1 cellular context compared by ENCODE assay signal in the genomic region with DNA sequence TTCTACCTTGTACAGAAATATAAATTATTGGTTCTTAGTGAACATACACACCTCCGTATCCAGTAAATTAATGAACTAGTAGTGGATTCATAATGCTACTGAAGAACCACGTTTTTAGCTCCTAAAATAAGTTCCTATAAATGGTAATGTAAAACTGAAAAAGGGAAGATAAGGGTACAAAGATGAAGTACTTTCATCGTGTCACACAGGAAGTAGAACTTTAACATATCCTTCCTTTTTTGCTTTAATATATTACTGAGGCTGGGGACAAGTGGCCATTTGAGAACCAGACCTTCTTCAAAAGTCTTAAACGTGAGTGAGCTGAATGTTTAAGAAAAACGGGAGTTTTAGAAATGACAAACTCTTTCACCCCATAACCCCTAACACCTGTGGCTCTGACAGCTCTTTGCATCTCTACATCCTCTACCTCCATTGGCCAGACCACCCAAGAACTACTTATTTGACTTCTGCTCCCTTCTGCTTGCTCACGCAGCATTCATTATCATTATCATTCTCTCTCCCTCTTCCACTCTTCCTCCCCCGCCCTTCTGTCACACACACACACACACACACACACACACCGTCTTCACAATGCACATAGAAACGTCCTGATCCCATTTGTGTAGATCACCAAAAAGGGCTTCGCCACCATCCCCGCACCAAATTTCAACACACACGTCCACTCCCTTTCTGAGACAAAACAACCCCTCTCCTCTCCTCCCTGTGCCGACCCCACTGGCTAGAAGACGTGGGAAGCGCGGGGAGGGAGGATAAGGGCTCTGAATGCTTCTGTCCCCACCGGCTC.
TF ChIP-seq lines count a peak whose summit lies in the region.

No MANE protein-coding gene starts in this region.

TF ChIP-seq in K562, 482 proteins besides CTCF, POLR2A, EP300 and RAD21 (continued from another document and continues in another):
- TF ChIP-seq RBM22 (IDR thresholded peaks at IDR 0.05; ENCODE audit: low read depth, low read length, poor library complexity, severe bottlenecking) (no peak), DIDO1 (tag; IDR thresholded peaks at IDR 0.05; ENCODE audit: low read depth) (peak; percentile 35; the same call in 1 of the 2 replicates), TAF1 (IDR thresholded peaks at IDR 0.05; ENCODE audit: control insufficient read depth, extremely low read depth, insufficient read depth, low read length, severe bottlenecking) (no peak), EP400 (IDR thresholded peaks at IDR 0.05) (peak; percentile 15; the same call in 1 of the 2 replicates), ZFPM2 (CRISPR knock-in tag; IDR thresholded peaks at IDR 0.05) (no peak), JUNB (CRISPR knock-in tag; conservative IDR thresholded peaks at IDR 0.05) (no peak), GATAD2B (IDR thresholded peaks at IDR 0.05; ENCODE audit: borderline replicate concordance) (no peak), SIRT6 (IDR thresholded peaks at IDR 0.05; ENCODE audit: low read depth, low read length) (no peak), E2F6 (IDR thresholded peaks at IDR 0.05; ENCODE audit: borderline replicate concordance in 1 of 2, extremely low read depth in 1 of 2, insufficient read depth in 1 of 2, insufficient read length in 1 of 2, low read depth in 1 of 2, low read length in 1 of 2, poor library complexity in 1 of 2, severe bottlenecking in 1 of 2) (no peak), POLR2H (tag; IDR thresholded peaks at IDR 0.05; ENCODE audit: low read depth) (no peak), ZNF583 (CRISPR knock-in tag; IDR thresholded peaks at IDR 0.05) (no peak), SUPT5H (IDR thresholded peaks at IDR 0.05) (no peak; the same call in 1 of the 2 replicates), MCM5 (IDR thresholded peaks at IDR 0.05; ENCODE audit: low read depth) (no peak), FOXJ3 (CRISPR knock-in tag; IDR thresholded peaks at IDR 0.05) (no peak), SNIP1 (IDR thresholded peaks at IDR 0.05; ENCODE audit: low read depth) (no peak), ZNF551 (CRISPR knock-in tag; IDR thresholded peaks at IDR 0.05) (no peak), ZNF140 (CRISPR knock-in tag; IDR thresholded peaks at IDR 0.05) (no peak), ZNF3 (CRISPR knock-in tag; IDR thresholded peaks at IDR 0.05) (no peak), ESRRA (IDR thresholded peaks at IDR 0.05; ENCODE audit: borderline replicate concordance, low read depth) (no peak), MTA1 (IDR thresholded peaks at IDR 0.05; ENCODE audit: borderline replicate concordance) (0 out of 2 replicates have a peak, but pooled peaks have one; percentile 34), CGGBP1 (CRISPR knock-in tag; IDR thresholded peaks at IDR 0.05) (no peak), ZNF431 (CRISPR knock-in tag; IDR thresholded peaks at IDR 0.05) (no peak), EHMT2 (IDR thresholded peaks at IDR 0.05) (peak; percentile 87), ETV1 (tag; conservative IDR thresholded peaks at IDR 0.05; ENCODE audit: low read depth) (no peak), FOXA1 (IDR thresholded peaks at IDR 0.05; ENCODE audit: borderline replicate concordance) (no peak), HCFC1 (IDR thresholded peaks at IDR 0.05; ENCODE audit: low read depth, low read length) (no peak), KLF6 (CRISPR knock-in tag; IDR thresholded peaks at IDR 0.05; ENCODE audit: borderline replicate concordance) (no peak), SMC3 (conservative IDR thresholded peaks at IDR 0.05; ENCODE audit: insufficient read depth, low read depth, low read length) (no peak), STAT5A (IDR thresholded peaks at IDR 0.05; ENCODE audit: borderline replicate concordance, low read length) (no peak), NUFIP1 (IDR thresholded peaks at IDR 0.05; ENCODE audit: partially characterized antibody) (peak; percentile 25), DPF2 (IDR thresholded peaks at IDR 0.05) (peak; percentile 85), FOXJ2 (tag; IDR thresholded peaks at IDR 0.05) (peak; percentile 2; the same call in 1 of the 2 replicates), ZKSCAN8 (CRISPR knock-in tag; IDR thresholded peaks at IDR 0.05) (0 out of 2 replicates have a peak, but pooled peaks have one; percentile 49), NCOA4 (IDR thresholded peaks at IDR 0.05; ENCODE audit: partially characterized antibody) (no peak), ZNF124 (CRISPR knock-in tag; IDR thresholded peaks at IDR 0.05) (no peak), HIVEP1 (CRISPR knock-in tag; IDR thresholded peaks at IDR 0.05) (no peak), MED1 (CRISPR knock-in tag; IDR thresholded peaks at IDR 0.05; ENCODE audit: borderline replicate concordance) (no peak), TEAD4 (IDR thresholded peaks at IDR 0.05; ENCODE audit: low read length) (no peak), TEAD4 (CRISPR knock-in tag; IDR thresholded peaks at IDR 0.05; ENCODE audit: borderline replicate concordance) (no peak), CHD1 (IDR thresholded peaks at IDR 0.05; ENCODE audit: low read length) (peak; percentile 39), NR2C2 (CRISPR knock-in tag; IDR thresholded peaks at IDR 0.05) (no peak), NR2C2 (tag; IDR thresholded peaks at IDR 0.05) (no peak), STAT6 (CRISPR knock-in tag; IDR thresholded peaks at IDR 0.05) (no peak), JUND (IDR thresholded peaks at IDR 0.05; ENCODE audit: borderline replicate concordance, low read depth, low read length) (no peak), JUND (tag; IDR thresholded peaks at IDR 0.05; ENCODE audit: borderline replicate concordance, low read depth, low read length) (no peak), BRD9 (IDR thresholded peaks at IDR 0.05; ENCODE audit: low read depth, partially characterized antibody) (no peak)
- TF ChIP-seq, protein P1, sequence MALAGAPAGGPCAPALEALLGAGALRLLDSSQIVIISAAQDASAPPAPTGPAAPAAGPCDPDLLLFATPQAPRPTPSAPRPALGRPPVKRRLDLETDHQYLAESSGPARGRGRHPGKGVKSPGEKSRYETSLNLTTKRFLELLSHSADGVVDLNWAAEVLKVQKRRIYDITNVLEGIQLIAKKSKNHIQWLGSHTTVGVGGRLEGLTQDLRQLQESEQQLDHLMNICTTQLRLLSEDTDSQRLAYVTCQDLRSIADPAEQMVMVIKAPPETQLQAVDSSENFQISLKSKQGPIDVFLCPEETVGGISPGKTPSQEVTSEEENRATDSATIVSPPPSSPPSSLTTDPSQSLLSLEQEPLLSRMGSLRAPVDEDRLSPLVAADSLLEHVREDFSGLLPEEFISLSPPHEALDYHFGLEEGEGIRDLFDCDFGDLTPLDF (CRISPR knock-in tag; IDR thresholded peaks at IDR 0.05) = no peak
- TF ChIP-seq, protein P2, sequence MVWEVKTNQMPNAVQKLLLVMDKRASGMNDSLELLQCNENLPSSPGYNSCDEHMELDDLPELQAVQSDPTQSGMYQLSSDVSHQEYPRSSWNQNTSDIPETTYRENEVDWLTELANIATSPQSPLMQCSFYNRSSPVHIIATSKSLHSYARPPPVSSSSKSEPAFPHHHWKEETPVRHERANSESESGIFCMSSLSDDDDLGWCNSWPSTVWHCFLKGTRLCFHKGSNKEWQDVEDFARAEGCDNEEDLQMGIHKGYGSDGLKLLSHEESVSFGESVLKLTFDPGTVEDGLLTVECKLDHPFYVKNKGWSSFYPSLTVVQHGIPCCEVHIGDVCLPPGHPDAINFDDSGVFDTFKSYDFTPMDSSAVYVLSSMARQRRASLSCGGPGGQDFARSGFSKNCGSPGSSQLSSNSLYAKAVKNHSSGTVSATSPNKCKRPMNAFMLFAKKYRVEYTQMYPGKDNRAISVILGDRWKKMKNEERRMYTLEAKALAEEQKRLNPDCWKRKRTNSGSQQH (CRISPR knock-in tag; IDR thresholded peaks at IDR 0.05) = peak; percentile 92
- TF ChIP-seq, protein P3, sequence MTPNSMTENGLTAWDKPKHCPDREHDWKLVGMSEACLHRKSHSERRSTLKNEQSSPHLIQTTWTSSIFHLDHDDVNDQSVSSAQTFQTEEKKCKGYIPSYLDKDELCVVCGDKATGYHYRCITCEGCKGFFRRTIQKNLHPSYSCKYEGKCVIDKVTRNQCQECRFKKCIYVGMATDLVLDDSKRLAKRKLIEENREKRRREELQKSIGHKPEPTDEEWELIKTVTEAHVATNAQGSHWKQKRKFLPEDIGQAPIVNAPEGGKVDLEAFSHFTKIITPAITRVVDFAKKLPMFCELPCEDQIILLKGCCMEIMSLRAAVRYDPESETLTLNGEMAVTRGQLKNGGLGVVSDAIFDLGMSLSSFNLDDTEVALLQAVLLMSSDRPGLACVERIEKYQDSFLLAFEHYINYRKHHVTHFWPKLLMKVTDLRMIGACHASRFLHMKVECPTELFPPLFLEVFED (CRISPR knock-in tag; conservative IDR thresholded peaks at IDR 0.05) = peak; percentile 95
- TF ChIP-seq, protein P4, sequence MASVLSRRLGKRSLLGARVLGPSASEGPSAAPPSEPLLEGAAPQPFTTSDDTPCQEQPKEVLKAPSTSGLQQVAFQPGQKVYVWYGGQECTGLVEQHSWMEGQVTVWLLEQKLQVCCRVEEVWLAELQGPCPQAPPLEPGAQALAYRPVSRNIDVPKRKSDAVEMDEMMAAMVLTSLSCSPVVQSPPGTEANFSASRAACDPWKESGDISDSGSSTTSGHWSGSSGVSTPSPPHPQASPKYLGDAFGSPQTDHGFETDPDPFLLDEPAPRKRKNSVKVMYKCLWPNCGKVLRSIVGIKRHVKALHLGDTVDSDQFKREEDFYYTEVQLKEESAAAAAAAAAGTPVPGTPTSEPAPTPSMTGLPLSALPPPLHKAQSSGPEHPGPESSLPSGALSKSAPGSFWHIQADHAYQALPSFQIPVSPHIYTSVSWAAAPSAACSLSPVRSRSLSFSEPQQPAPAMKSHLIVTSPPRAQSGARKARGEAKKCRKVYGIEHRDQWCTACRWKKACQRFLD (CRISPR knock-in tag; IDR thresholded peaks at IDR 0.05) = no peak
- TF ChIP-seq, protein P5, sequence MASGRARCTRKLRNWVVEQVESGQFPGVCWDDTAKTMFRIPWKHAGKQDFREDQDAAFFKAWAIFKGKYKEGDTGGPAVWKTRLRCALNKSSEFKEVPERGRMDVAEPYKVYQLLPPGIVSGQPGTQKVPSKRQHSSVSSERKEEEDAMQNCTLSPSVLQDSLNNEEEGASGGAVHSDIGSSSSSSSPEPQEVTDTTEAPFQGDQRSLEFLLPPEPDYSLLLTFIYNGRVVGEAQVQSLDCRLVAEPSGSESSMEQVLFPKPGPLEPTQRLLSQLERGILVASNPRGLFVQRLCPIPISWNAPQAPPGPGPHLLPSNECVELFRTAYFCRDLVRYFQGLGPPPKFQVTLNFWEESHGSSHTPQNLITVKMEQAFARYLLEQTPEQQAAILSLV (tag; IDR thresholded peaks at IDR 0.05) = no peak
- TF ChIP-seq, protein P6, sequence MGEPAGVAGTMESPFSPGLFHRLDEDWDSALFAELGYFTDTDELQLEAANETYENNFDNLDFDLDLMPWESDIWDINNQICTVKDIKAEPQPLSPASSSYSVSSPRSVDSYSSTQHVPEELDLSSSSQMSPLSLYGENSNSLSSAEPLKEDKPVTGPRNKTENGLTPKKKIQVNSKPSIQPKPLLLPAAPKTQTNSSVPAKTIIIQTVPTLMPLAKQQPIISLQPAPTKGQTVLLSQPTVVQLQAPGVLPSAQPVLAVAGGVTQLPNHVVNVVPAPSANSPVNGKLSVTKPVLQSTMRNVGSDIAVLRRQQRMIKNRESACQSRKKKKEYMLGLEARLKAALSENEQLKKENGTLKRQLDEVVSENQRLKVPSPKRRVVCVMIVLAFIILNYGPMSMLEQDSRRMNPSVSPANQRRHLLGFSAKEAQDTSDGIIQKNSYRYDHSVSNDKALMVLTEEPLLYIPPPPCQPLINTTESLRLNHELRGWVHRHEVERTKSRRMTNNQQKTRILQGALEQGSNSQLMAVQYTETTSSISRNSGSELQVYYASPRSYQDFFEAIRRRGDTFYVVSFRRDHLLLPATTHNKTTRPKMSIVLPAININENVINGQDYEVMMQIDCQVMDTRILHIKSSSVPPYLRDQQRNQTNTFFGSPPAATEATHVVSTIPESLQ (CRISPR knock-in tag; IDR thresholded peaks at IDR 0.05) = no peak
- TF ChIP-seq, protein P7, sequence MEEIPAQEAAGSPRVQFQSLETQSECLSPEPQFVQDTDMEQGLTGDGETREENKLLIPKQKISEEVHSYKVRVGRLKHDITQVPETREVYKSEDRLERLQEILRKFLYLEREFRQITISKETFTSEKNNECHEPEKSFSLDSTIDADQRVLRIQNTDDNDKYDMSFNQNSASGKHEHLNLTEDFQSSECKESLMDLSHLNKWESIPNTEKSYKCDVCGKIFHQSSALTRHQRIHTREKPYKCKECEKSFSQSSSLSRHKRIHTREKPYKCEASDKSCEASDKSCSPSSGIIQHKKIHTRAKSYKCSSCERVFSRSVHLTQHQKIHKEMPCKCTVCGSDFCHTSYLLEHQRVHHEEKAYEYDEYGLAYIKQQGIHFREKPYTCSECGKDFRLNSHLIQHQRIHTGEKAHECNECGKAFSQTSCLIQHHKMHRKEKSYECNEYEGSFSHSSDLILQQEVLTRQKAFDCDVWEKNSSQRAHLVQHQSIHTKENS (CRISPR knock-in tag; IDR thresholded peaks at IDR 0.05) = no peak
